23 cellular contexts compared by ENCODE assay signal in genomic region chr11:60143768-60144167, GRCh38. TPM values are rescaled to one million over a fixed set of nuclear protein-coding genes. Genes with fewer than 3 reads are reported as not detected.
"Had no signal": no experiment of that assay in that cellular context is flagged by ENCODE, and none has a peak within 500 bp of the region (broad histone marks: within the 10 kb centered on the region; RNA-seq: fewer than 3 reads in every experiment).

No MANE protein-coding gene starts in this region.

- H3K4me1 ChIP-seq: SJSA1 had no signal

- H3K27ac ChIP-seq: SJSA1, SK-N-MC had no signal

- H3K9me3 ChIP-seq: SJSA1 had no signal

- ATAC-seq: HepG2 had no signal

- H3K4me3 ChIP-seq: SJSA1, SK-N-MC had no signal

- H3K27me3 ChIP-seq: SJSA1 had no signal

- H3K36me3 ChIP-seq: SJSA1 had no signal

- DNase-seq: IMR-90, Karpas-422, KG1, MM.1S, NCI-H1092 treated with DMSO at 0.1 percent for 48 hours, NCI-H1436, NCI-H187, NCI-H2029, NCI-H2081 treated with DMSO at 0.1 percent for 48 hours, NCI-H2171, NCI-H226, NCI-H446, NCI-H510A, NCI-H524 treated with DMSO at 0.1 percent for 48 hours, NCI-H69, NCI-H774, Right ventricle myocardium superior, RPMI8226, SIG-M5 had no signal

RNA-seq across cellular contexts. Expression of gene MS4A6A, which starts 39.1 kb away (rescaled TPM):
- total RNA-seq: HepG2, HT1080, IMR-90, SJSA1 had no signal
- polyA plus RNA-seq: HepG2, IMR-90 had no signal

RNA-seq across cellular contexts. Expression of gene MS4A2, which starts 55.3 kb away (rescaled TPM):
- total RNA-seq: HepG2, HT1080, IMR-90, SJSA1 had no signal
- polyA plus RNA-seq: HepG2, IMR-90 had no signal
